Comparison of ENCODE assay signal across 2 cellular contexts in genomic region chr4:69649207-69649606, GRCh38.
TF ChIP-seq lines count a peak whose summit lies in the region.

No MANE protein-coding gene starts in this region.

TF ChIP-seq in HepG2, 621 proteins besides CTCF, POLR2A, EP300 and RAD21:
- TF ChIP-seq ZNF709 (CRISPR knock-in tag; IDR thresholded peaks at IDR 0.05) (no peak), KAT8 (CRISPR knock-in tag; IDR thresholded peaks at IDR 0.05) (no peak), ZNF367 (CRISPR knock-in tag; IDR thresholded peaks at IDR 0.05; ENCODE audit: borderline replicate concordance) (no peak), NFIC (IDR thresholded peaks at IDR 0.05; ENCODE audit: low read length) (no peak), NCOA5 (CRISPR knock-in tag; IDR thresholded peaks at IDR 0.05) (no peak), ZNF672 (CRISPR knock-in tag; IDR thresholded peaks at IDR 0.05) (no peak), ZNF407 (CRISPR knock-in tag; IDR thresholded peaks at IDR 0.05; ENCODE audit: not compliant biosample characterization) (no peak), ZNF781 (CRISPR knock-in tag; IDR thresholded peaks at IDR 0.05; ENCODE audit: borderline replicate concordance, not compliant biosample characterization) (no peak), ZNF740 (CRISPR knock-in tag; IDR thresholded peaks at IDR 0.05) (no peak), ISL2 (CRISPR knock-in tag; IDR thresholded peaks at IDR 0.05) (no peak), ZNF383 (CRISPR knock-in tag; IDR thresholded peaks at IDR 0.05; ENCODE audit: borderline replicate concordance) (no peak)

TF ChIP-seq in SK-N-SH, 30 proteins besides CTCF, POLR2A, EP300 and RAD21:
- no peak for TF ChIP-seq RXRA (IDR thresholded peaks at IDR 0.05; ENCODE audit: borderline replicate concordance, low read depth)
- no peak for TF ChIP-seq FOXM1 (IDR thresholded peaks at IDR 0.05; ENCODE audit: low read depth)
- no peak for TF ChIP-seq PBX3 (IDR thresholded peaks at IDR 0.05)
- TF ChIP-seq RFX5 (IDR thresholded peaks at IDR 0.05; ENCODE audit: low read length), result no peak
- no peak for TF ChIP-seq FOSL2 (IDR thresholded peaks at IDR 0.05; ENCODE audit: borderline replicate concordance, low read depth)
- no peak for TF ChIP-seq REST (IDR thresholded peaks at IDR 0.05; ENCODE audit: low read depth, low read length)
- TF ChIP-seq USF1 (IDR thresholded peaks at IDR 0.05; ENCODE audit: borderline replicate concordance, low read depth), result no peak
- no peak for TF ChIP-seq FOXJ3 (CRISPR knock-in tag; IDR thresholded peaks at IDR 0.05)
- TF ChIP-seq IRF3 (IDR thresholded peaks at IDR 0.05; ENCODE audit: low read depth, low read length), result no peak
- no peak for TF ChIP-seq MEF2A (IDR thresholded peaks at IDR 0.05; ENCODE audit: borderline replicate concordance, low read depth)
